23 cellular contexts compared by ENCODE assay signal in the genomic region with DNA sequence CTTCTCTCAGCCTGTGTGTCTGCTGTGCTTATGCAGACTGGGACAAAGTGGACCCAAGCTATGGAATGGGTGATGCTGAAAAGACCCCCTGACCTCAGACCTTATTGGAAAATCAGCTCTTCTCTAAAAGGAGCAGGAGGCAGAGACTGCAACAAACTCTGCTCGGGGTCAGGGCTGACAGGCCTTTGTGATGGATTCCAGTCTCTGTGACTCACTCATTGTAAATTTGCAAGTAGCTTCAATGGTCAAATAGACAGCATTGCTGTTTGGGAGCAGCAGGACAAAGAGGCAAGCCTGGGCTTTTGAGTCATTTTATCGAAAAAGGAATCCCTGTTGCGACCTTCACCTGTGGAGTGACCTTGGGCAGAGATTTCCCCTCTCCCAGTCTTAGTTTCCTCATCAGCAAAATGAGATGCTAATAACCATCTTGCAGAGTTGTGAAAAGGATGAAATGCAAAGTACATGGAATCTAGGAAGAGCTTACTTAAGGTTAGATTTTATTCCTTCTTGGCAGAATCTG. TPM values are rescaled to one million over a fixed set of nuclear protein-coding genes. Genes with fewer than 3 reads are reported as not detected.
DNase-seq lines count a peak whose midpoint lies in the region; ATAC-seq and TF ChIP-seq lines count a peak whose summit lies in the region.
"Had no signal": no experiment of that assay in that cellular context is flagged by ENCODE, and none has a peak within 500 bp of the region (broad histone marks: within the 10 kb centered on the region; RNA-seq: fewer than 3 reads in every experiment).

No MANE protein-coding gene starts in this region.

- no peaks in the 10 kb centered on the region for H3K36me3 ChIP-seq in vagina
- H3K36me3 ChIP-seq: thoracic aorta had no signal

- no peak overlapping the region for H3K4me3 ChIP-seq in vagina
- H3K4me3 ChIP-seq: thoracic aorta had no signal

- no peak overlapping the region for H3T11ph ChIP-seq in H9 (ENCODE audit: low read length)

- no peak overlapping the region for H3K18ac ChIP-seq in H9 (ENCODE audit: insufficient read length, low read depth, low read length)

- no peak overlapping the region for H2AK5ac ChIP-seq in H9 (ENCODE audit: insufficient read length, low read length)

- H3K36me3 Mint-ChIP-seq in H9 (ENCODE audit: insufficient read depth in 1 of 3, low read depth in 3 of 3) (no peaks in the 10 kb centered on the region), WTC11 (no peaks in the 10 kb centered on the region)
- H3K36me3 Mint-ChIP-seq: brain; CD8-positive, alpha-beta memory T cell; stimulated activated naive B cell treated with anti-CD40 and anti-IgM and Interleukin-4, amounts not matched to agents 10 μg/mL and 1 μg/mL and 100 μg/mL, for 72 hours had no signal

- no peak for TF ChIP-seq CTCF in H9 (conservative IDR thresholded peaks at IDR 0.05)
- TF ChIP-seq CTCF in WTC11 (IDR thresholded peaks at IDR 0.05): no peak
- TF ChIP-seq CTCF in vagina (IDR thresholded peaks at IDR 0.05): no peak

- TF ChIP-seq POLR2A in vagina (IDR thresholded peaks at IDR 0.05): no peak

- peak overlapping the region; percentile 19 for H3K4me2 ChIP-seq in H9 (ENCODE audit: insufficient read depth, insufficient read length, low read length)

- H4K91ac ChIP-seq in H9 (ENCODE audit: insufficient read length, low read depth, low read length): no peak overlapping the region

- no peak overlapping the region for H3K4ac ChIP-seq in H9 (ENCODE audit: low read depth, low read length)

- H3K79me2 ChIP-seq in H9 (ENCODE audit: insufficient read depth, low read length): no peaks in the 10 kb centered on the region

- H3K27ac Mint-ChIP-seq in H9 (peak overlapping the region in 2 of 3 experiments; percentile 84 to 96; a peak in 5 of 7 replicates), WTC11 (peak overlapping the region; percentile 97)
- H3K27ac Mint-ChIP-seq: activated B cell treated with CpG ODN at 0.5 μM for 24 hours; activated CD4-positive, alpha-beta memory T cell treated with anti-CD3 and anti-CD28 coated beads, Interleukin-2, amount 10 ng/mL, durations not matched to agents 7 days and 5 days; brain; CD8-positive, alpha-beta memory T cell; stimulated activated naive B cell treated with anti-CD40 and anti-IgM and Interleukin-4, amounts not matched to agents 10 μg/mL and 1 μg/mL and 100 μg/mL, for 72 hours had no signal

- H3K9me3 Mint-ChIP-seq in H9 (no peaks in the 10 kb centered on the region), WTC11 (no peaks in the 10 kb centered on the region)
- H3K9me3 Mint-ChIP-seq: activated B cell treated with CpG ODN at 0.5 μM for 24 hours; activated CD4-positive, alpha-beta memory T cell treated with anti-CD3 and anti-CD28 coated beads, Interleukin-2, amount 10 ng/mL, durations not matched to agents 7 days and 5 days; brain had no signal

- H2BK12ac ChIP-seq in H9 (ENCODE audit: insufficient read length, low read depth, low read length): no peak overlapping the region

- intact Hi-C loops in vagina (cut with DNase I): no loop called here

- ATAC-seq in WTC11 (peak; percentile 77), HG02840 (IDR thresholded peaks at IDR 0.05; ENCODE audit: low FRiP score, unreplicated experiment) (no peak)
- ATAC-seq: left ventricle myocardium superior; Right ventricle myocardium inferior; stimulated activated naive B cell treated with anti-CD40 and anti-IgM and Interleukin-4, amounts not matched to agents 10 μg/mL and 1 μg/mL and 100 μg/mL, for 72 hours had no signal

- peaks cover 33 to 39% of the 10 kb centered on the region in 2 experiments for H3K4me1 Mint-ChIP-seq in H9
- H3K4me1 Mint-ChIP-seq in WTC11: peaks cover 45% of the 10 kb centered on the region
- H3K4me1 Mint-ChIP-seq: activated B cell treated with CpG ODN at 0.5 μM for 24 hours; activated CD4-positive, alpha-beta memory T cell treated with anti-CD3 and anti-CD28 coated beads, Interleukin-2, amount 10 ng/mL, durations not matched to agents 7 days and 5 days; brain; CD8-positive, alpha-beta memory T cell; stimulated activated naive B cell treated with anti-CD40 and anti-IgM and Interleukin-4, amounts not matched to agents 10 μg/mL and 1 μg/mL and 100 μg/mL, for 72 hours had no signal

- peak; percentile 74 for DNase-seq in H9
- peak; percentile 35 for DNase-seq in WTC11 (ENCODE audit: low spot score)
- peak; percentile 64 for DNase-seq in iPS-NIHi11 (ENCODE audit: low spot score)
- peak; percentile 13 to 31 for DNase-seq in vagina (ENCODE audit: extremely low spot score in 2 of 2)
- no peak for DNase-seq in NK-92 treated with Interleukin-12 subunit alpha and Interleukin-12 subunit beta, amount 100 ng/mL, for 24 hours (lab: John Stamatoyannopoulos, UW)
- DNase-seq in NCI-H1092 treated with DMSO at 0.1 percent for 48 hours (lab: John Stamatoyannopoulos, UW): no peak
- DNase-seq: activated B cell treated with CpG ODN at 0.5 μM for 24 hours; activated CD4-positive, alpha-beta memory T cell treated with anti-CD3 and anti-CD28 coated beads, Interleukin-2, amount 10 ng/mL, durations not matched to agents 7 days and 5 days; activated gamma-delta T cell; AML-193; CD8-positive, alpha-beta memory T cell; glutamatergic neuron; left ventricle myocardium superior; NCI-H1417; NCI-H510A treated with DMSO at 0.1 percent for 48 hours; small intestine; stimulated activated naive B cell treated with anti-CD40 and anti-IgM and Interleukin-4, amounts not matched to agents 10 μg/mL and 1 μg/mL and 100 μg/mL, for 72 hours; T-helper 9 cell had no signal

- no peak overlapping the region for H2BK5ac ChIP-seq in H9 (ENCODE audit: insufficient read length, low read length)

- no peak overlapping the region for H2BK20ac ChIP-seq in H9 (ENCODE audit: low read depth, low read length, poor library complexity, severe bottlenecking)

- H4K20me1 ChIP-seq in H9 (ENCODE audit: control insufficient read depth, insufficient read depth, insufficient read length): no peaks in the 10 kb centered on the region

- POLR2A ChIA-PET in WTC11 (lab: Charles Lee): no interaction called here

- H2BK120ac ChIP-seq in H9 (ENCODE audit: low read depth, low read length, poor library complexity, severe bottlenecking): no peak overlapping the region

- no peak overlapping the region for H3K14ac ChIP-seq in H9 (ENCODE audit: insufficient read depth, low read length)

- no peak overlapping the region for H3K56ac ChIP-seq in H9 (ENCODE audit: insufficient read length, low read depth, low read length)

- H4K8ac ChIP-seq in H9 (replicated peaks; ENCODE audit: insufficient read length, low read depth, low read length): no peak overlapping the region

- no peak overlapping the region for H2BK15ac ChIP-seq in H9 (ENCODE audit: low read depth, low read length)

- H3K9me3 ChIP-seq in H9 (ENCODE audit: control insufficient read depth, low read depth, low read length) (no peaks in the 10 kb centered on the region), vagina (no peaks in the 10 kb centered on the region)
- H3K9me3 ChIP-seq: thoracic aorta had no signal

- H3K23me2 ChIP-seq in H9 (ENCODE audit: insufficient read length, low read depth, low read length, poor library complexity, severe bottlenecking): no peaks in the 10 kb centered on the region

- H3K27me3 ChIP-seq in H9 (ENCODE audit: insufficient read depth, low read length) (no peaks in the 10 kb centered on the region), vagina (no peaks in the 10 kb centered on the region)

- H2AFZ ChIP-seq in H9 (ENCODE audit: low read length): no peak overlapping the region

- no CpG with 5 or more reads among the region's 3 CpGs for WGBS in H9 (ENCODE audit: extremely low coverage, insufficient read length, low lambda C conversion rate)

- H3K9ac ChIP-seq in H9 (ENCODE audit: extremely low read depth, insufficient read length, low read length): no peak overlapping the region

- CTCF ChIA-PET in WTC11 (lab: Charles Lee): interaction anchor here (0.7 to 5.3 kb wide), 18 partner anchors 10 to 489 kb away, joined by 3 to 32 read pairs (median 4); a partner anchor contains a TSS

- H3K4me3 Mint-ChIP-seq in H9: no peak overlapping the region
- peak overlapping the region; percentile 2; the same call in 1 of the 2 replicates for H3K4me3 Mint-ChIP-seq in WTC11
- H3K4me3 Mint-ChIP-seq: activated B cell treated with CpG ODN at 0.5 μM for 24 hours; activated CD4-positive, alpha-beta memory T cell treated with anti-CD3 and anti-CD28 coated beads, Interleukin-2, amount 10 ng/mL, durations not matched to agents 7 days and 5 days; brain; CD8-positive, alpha-beta memory T cell; stimulated activated naive B cell treated with anti-CD40 and anti-IgM and Interleukin-4, amounts not matched to agents 10 μg/mL and 1 μg/mL and 100 μg/mL, for 72 hours had no signal

- H3K27ac ChIP-seq in H9 (ENCODE audit: insufficient read length, low read depth, low read length) (peak overlapping the region; percentile 33), vagina (no peak overlapping the region)
- H3K27ac ChIP-seq: thoracic aorta had no signal

- H3K23ac ChIP-seq in H9 (ENCODE audit: insufficient read length, low read depth, low read length): no peak overlapping the region

- no peaks in the 10 kb centered on the region for H3K79me1 ChIP-seq in H9 (ENCODE audit: insufficient read depth, low read depth, low read length, poor library complexity, severe bottlenecking)

- H3K4me1 ChIP-seq in H9 (ENCODE audit: insufficient read depth, low read length): peaks cover 17% of the 10 kb centered on the region
- H3K4me1 ChIP-seq in vagina: no peaks in the 10 kb centered on the region

- peaks cover 6% of the 10 kb centered on the region for H3K27me3 Mint-ChIP-seq in H9 (ENCODE audit: low read depth)
- no peaks in the 10 kb centered on the region; the same call in 1 of the 2 replicates for H3K27me3 Mint-ChIP-seq in WTC11 (ENCODE audit: low read depth)
- H3K27me3 Mint-ChIP-seq: activated CD4-positive, alpha-beta memory T cell treated with anti-CD3 and anti-CD28 coated beads, Interleukin-2, amount 10 ng/mL, durations not matched to agents 7 days and 5 days had no signal

- no peak overlapping the region for H4K5ac ChIP-seq in H9 (ENCODE audit: insufficient read length, low read depth, low read length)

TF ChIP-seq in WTC11, 78 proteins besides CTCF, POLR2A, EP300 and RAD21:
- no peak for TF ChIP-seq SMAD4 (CRISPR knock-in tag; IDR thresholded peaks at IDR 0.05)
- TF ChIP-seq ESRRA (CRISPR knock-in tag; IDR thresholded peaks at IDR 0.05; ENCODE audit: borderline replicate concordance): peak; percentile 92; the same call in 1 of the 2 replicates

RNA-seq across cellular contexts. Expression of a gene that starts 26.1 kb away (rescaled TPM):
- total RNA-seq in H9 (2021) (0.07 and 0.09 TPM in 2 replicates), WTC11 (2021) (0.05 to 0.07 TPM (median 0.07 TPM) in 3 replicates), vagina (not detected)
- total RNA-seq: activated B cell treated with CpG ODN at 0.5 μM for 24 hours; activated CD4-positive, alpha-beta memory T cell treated with anti-CD3 and anti-CD28 coated beads, Interleukin-2, amount 10 ng/mL, durations not matched to agents 7 days and 5 days; CD8-positive, alpha-beta memory T cell; left ventricle myocardium superior; pulmonary artery endothelial cell; Right ventricle myocardium inferior; thoracic aorta had no signal

Comparison
In these comparisons a context has a peak if more than half of its experiments do, and no peak if none do; other contexts are left out.
1. DNase-seq: peak in H9 (single experiment), WTC11 (single experiment), iPS-NIHi11 (single experiment) and vagina (2 of 2); none in NK-92 treated with Interleukin-12 subunit alpha and Interleukin-12 subunit beta, amount 100 ng/mL, for 24 hours (single experiment) and NCI-H1092 treated with DMSO at 0.1 percent for 48 hours (single experiment).